8 cellular contexts compared by ENCODE assay signal in genomic region chr16:79601978-79602609, GRCh38. TPM values are rescaled to one million over a fixed set of nuclear protein-coding genes. Genes with fewer than 3 reads are reported as not detected.
DNase-seq lines count a peak whose midpoint lies in the region; ATAC-seq and TF ChIP-seq lines count a peak whose summit lies in the region.

No MANE protein-coding gene starts in this region.

- no peaks in the 10 kb centered on the region for H3K36me3 ChIP-seq in BE2C
- peaks cover 0 to 4% of the 10 kb centered on the region in 2 donors for H3K36me3 ChIP-seq in esophagus (ENCODE audit: control insufficient read depth in 2 of 2, insufficient read depth in 2 of 2, low read length in 1 of 2)
- no peaks in the 10 kb centered on the region for H3K36me3 ChIP-seq in mucosa of rectum (ENCODE audit: control insufficient read depth in 2 of 2, insufficient read depth in 2 of 2, low read length in 2 of 2)

- CTCF ChIA-PET in HEK293T (lab: Yijun Ruan, JAX) = interaction anchor here (0.6 to 1.6 kb wide), 24 partner anchors 8 to 1470 kb away, joined by 3 to 11 read pairs (median 4); no protein-coding TSS in a partner anchor

- peaks cover 25% of the 10 kb centered on the region for H3K27me3 ChIP-seq in BE2C
- no peaks in the 10 kb centered on the region for H3K27me3 ChIP-seq in esophagus (ENCODE audit: control insufficient read depth in 1 of 2, insufficient read depth in 2 of 2, low read length in 2 of 2)
- peaks cover 16 to 20% of the 10 kb centered on the region in 2 donors for H3K27me3 ChIP-seq in mucosa of rectum (ENCODE audit: control insufficient read depth in 2 of 2, insufficient read depth in 2 of 2, low read length in 2 of 2)

- H3K9ac ChIP-seq in mucosa of rectum (ENCODE audit: low read depth in 1 of 2, low read length in 2 of 2) = peak overlapping the region; percentile 41 to 81

- peak; percentile 75 for TF ChIP-seq CTCF in BE2C (IDR thresholded peaks at IDR 0.05; ENCODE audit: low read depth, low read length)

- WGBS in esophagus, 2 donors = 2% methylated on average over 15 of the region's 15 CpGs

- peak overlapping the region; percentile 94 to 96 for H3K27ac ChIP-seq in esophagus (ENCODE audit: low read depth in 2 of 2, low read length in 1 of 2)
- peak overlapping the region; percentile 87 to 90 for H3K27ac ChIP-seq in mucosa of rectum (ENCODE audit: low read depth in 2 of 2, low read length in 2 of 2)

- H3K4me1 ChIP-seq in BE2C (no peaks in the 10 kb centered on the region), esophagus (ENCODE audit: control insufficient read depth in 2 of 2, insufficient read depth in 2 of 2, low read length in 1 of 2) (no peaks in the 10 kb centered on the region), mucosa of rectum (ENCODE audit: control insufficient read depth in 2 of 2, insufficient read depth in 2 of 2, low read length in 2 of 2) (peaks cover 8 to 19% of the 10 kb centered on the region in 2 donors)

- POLR2A ChIA-PET in HEK293T (lab: Yijun Ruan, JAX) = interaction anchor here (0.6 to 2.2 kb wide), 3 partner anchors 56 to 294 kb away, joined by 3 to 9 read pairs (median 5); no protein-coding TSS in a partner anchor

- DNase-seq in BE2C (peak; percentile 49), HEK293T (ENCODE audit: extremely low spot score) (peak; percentile 53), NOMO-1 (lab: John Stamatoyannopoulos, UW; ENCODE audit: unreplicated experiment in 2 of 2) (peak; percentile 50 to 51), activated T-cell treated with anti-CD3 and anti-CD28 coated beads for 24 hours (ENCODE audit: low read depth) (peak; percentile 80)
- peak; percentile 69 to 75 for DNase-seq in stimulated activated CD8-positive, alpha-beta memory T cell treated with anti-CD3 and anti-CD28 coated beads, Interleukin-2, amount 100 ng/mL, for 48 hours (ENCODE audit: low read depth in 2 of 2)

- H3K9me3 ChIP-seq in BE2C (no peaks in the 10 kb centered on the region; the same call in 1 of the 2 replicates), esophagus (ENCODE audit: control insufficient read depth in 2 of 2, insufficient read depth in 1 of 2, low read depth in 1 of 2, low read length in 1 of 2) (no peaks in the 10 kb centered on the region), mucosa of rectum (ENCODE audit: control insufficient read depth in 2 of 2, low read length in 2 of 2) (no peaks in the 10 kb centered on the region)

- H3K4me3 ChIP-seq in BE2C (ENCODE audit: low read depth, low read length) (no peak overlapping the region), esophagus (ENCODE audit: low read depth in 1 of 2, low read length in 2 of 2) (peak overlapping the region; percentile 93 to 98), mucosa of rectum (ENCODE audit: low read length in 2 of 2) (peak overlapping the region; percentile 83 to 84)

- ATAC-seq in GM18517 (IDR thresholded peaks at IDR 0.05; ENCODE audit: unreplicated experiment) = no peak

TF ChIP-seq in HEK293T, 16 proteins besides CTCF, POLR2A, EP300 and RAD21:
- TF ChIP-seq ZNF384 (IDR thresholded peaks at IDR 0.05) (peak; percentile 89), HDGF (IDR thresholded peaks at IDR 0.05; ENCODE audit: borderline replicate concordance) (no peak), LEF1 (IDR thresholded peaks at IDR 0.05; ENCODE audit: borderline replicate concordance) (no peak), ARNT (IDR thresholded peaks at IDR 0.05) (no peak), FOXM1 (IDR thresholded peaks at IDR 0.05; ENCODE audit: borderline replicate concordance) (no peak)

RNA-seq across cellular contexts. Expression of gene MAF, which starts 1.6 kb away (rescaled TPM):
- polyA plus RNA-seq in BE2C (2012; ENCODE audit: insufficient read depth, insufficient read length, low read depth) = not detected
- 10 to 100 TPM; 11.0 to 12.2 TPM for polyA plus RNA-seq in esophagus
